ENCODE assay signal across 16 cellular contexts in the genomic region with DNA sequence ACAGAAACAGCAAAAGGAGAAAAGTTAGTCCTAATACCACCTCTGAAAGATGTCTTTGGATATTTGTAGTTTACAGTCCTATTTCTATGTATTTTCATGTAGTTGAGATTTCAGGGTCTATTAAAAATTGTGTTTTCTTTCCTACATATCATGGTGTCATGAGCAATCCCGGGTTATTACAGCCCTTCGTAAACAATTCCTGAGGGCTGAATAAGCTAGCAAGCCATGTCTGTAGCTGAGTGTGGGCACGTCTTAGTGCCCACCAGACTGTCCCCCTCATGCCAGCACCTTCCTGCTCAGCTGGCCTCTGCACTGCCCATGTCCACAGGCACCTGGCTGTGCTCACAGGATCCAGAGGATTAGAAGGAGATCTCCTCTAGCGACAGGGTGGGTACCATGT.
"Had no signal": no experiment of that assay in that cellular context is flagged by ENCODE, and none has a peak within 500 bp of the region (broad histone marks: within the 10 kb centered on the region; RNA-seq: fewer than 3 reads in every experiment).

No MANE protein-coding gene starts in this region.

- H3K27me3 ChIP-seq: colonic mucosa, esophagus squamous epithelium, pancreas, right lobe of liver had no signal

- ATAC-seq: left colon; naive thymus-derived CD8-positive, alpha-beta T cell; pancreas; right lobe of liver; stimulated activated naive B cell treated with anti-CD40 and anti-IgM and Interleukin-4, amounts not matched to agents 10 μg/mL and 1 μg/mL and 100 μg/mL, for 72 hours; stimulated activated naive CD8-positive, alpha-beta T cell treated with anti-CD3 and anti-CD28 coated beads, Interleukin-15, amount 100 ng/mL, for 72 hours had no signal

- H3K4me1 ChIP-seq: colonic mucosa, pancreas, right lobe of liver had no signal

- H3K27ac ChIP-seq: colonic mucosa, pancreas, right lobe of liver, thoracic aorta had no signal

- H3K9me3 ChIP-seq: colonic mucosa, esophagus squamous epithelium, pancreas, right lobe of liver, thoracic aorta had no signal

- H3K4me3 ChIP-seq: colonic mucosa, esophagus squamous epithelium, pancreas, right lobe of liver, thoracic aorta had no signal

- H3K36me3 ChIP-seq: colonic mucosa, esophagus squamous epithelium, pancreas, right lobe of liver, thoracic aorta had no signal

- DNase-seq: colonic mucosa; dermis blood vessel endothelial cell; esophagus squamous epithelium; foreskin melanocyte; head of caudate nucleus; hippocampal formation; left colon; mesendoderm; naive thymus-derived CD8-positive, alpha-beta T cell; right lobe of liver; stimulated activated CD4-positive, alpha-beta T cell treated with anti-CD3 and anti-CD28 coated beads, Interleukin-2, amount 100 ng/mL, for 24 hours; stimulated activated CD4-positive, alpha-beta T cell treated with anti-CD3 and anti-CD28 coated beads, Interleukin-4, amount 100 ng/mL, for 4 hours; stimulated activated naive B cell treated with anti-CD40 and anti-IgM and Interleukin-4, amounts not matched to agents 10 μg/mL and 1 μg/mL and 100 μg/mL, for 72 hours; stimulated activated naive CD8-positive, alpha-beta T cell treated with anti-CD3 and anti-CD28 coated beads, Interleukin-15, amount 100 ng/mL, for 72 hours had no signal
